In the genomic region with DNA sequence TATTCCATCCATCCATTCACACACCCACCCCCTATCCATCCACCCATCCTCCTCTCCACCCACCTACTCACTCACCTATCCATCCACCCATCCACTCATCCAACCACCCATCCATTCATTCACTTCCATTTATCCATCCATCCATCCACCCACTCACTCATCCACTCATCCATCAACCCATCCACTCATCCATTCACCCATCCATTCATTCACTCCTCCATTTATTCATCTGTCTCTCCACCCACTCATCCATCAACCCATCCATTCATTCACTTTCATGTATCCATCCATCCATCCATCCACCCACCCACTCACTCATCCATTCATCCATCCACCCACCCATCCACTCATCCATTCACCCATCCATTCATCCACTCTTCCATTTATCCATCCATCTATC, we compare ENCODE assay signal across 3 cellular contexts.
A peak's percentile ranks its signal among the peaks of the same experiment; 100 is the strongest.
TF ChIP-seq lines count a peak whose summit lies in the region.

No MANE protein-coding gene starts in this region.

TF ChIP-seq in IMR-90, 13 proteins besides CTCF, POLR2A, EP300 and RAD21:
- no peak for TF ChIP-seq BHLHE40 (IDR thresholded peaks at IDR 0.05; ENCODE audit: low read depth, low read length)
- TF ChIP-seq MAFK (IDR thresholded peaks at IDR 0.05; ENCODE audit: low read depth, low read length): no peak
- no peak for TF ChIP-seq SMC3 (IDR thresholded peaks at IDR 0.05; ENCODE audit: low read depth, low read length)
- TF ChIP-seq NFE2L2 (IDR thresholded peaks at IDR 0.05; ENCODE audit: low read depth, low read length): no peak
- no peak for TF ChIP-seq MXI1 (IDR thresholded peaks at IDR 0.05; ENCODE audit: borderline replicate concordance, low read depth, low read length)
- TF ChIP-seq, protein P1, sequence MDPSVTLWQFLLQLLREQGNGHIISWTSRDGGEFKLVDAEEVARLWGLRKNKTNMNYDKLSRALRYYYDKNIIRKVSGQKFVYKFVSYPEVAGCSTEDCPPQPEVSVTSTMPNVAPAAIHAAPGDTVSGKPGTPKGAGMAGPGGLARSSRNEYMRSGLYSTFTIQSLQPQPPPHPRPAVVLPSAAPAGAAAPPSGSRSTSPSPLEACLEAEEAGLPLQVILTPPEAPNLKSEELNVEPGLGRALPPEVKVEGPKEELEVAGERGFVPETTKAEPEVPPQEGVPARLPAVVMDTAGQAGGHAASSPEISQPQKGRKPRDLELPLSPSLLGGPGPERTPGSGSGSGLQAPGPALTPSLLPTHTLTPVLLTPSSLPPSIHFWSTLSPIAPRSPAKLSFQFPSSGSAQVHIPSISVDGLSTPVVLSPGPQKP (IDR thresholded peaks at IDR 0.05; ENCODE audit: borderline replicate concordance, low read depth, low read length): no peak
- no peak for TF ChIP-seq MAZ (IDR thresholded peaks at IDR 0.05; ENCODE audit: borderline replicate concordance, low read depth, low read length)
- TF ChIP-seq RCOR1 (IDR thresholded peaks at IDR 0.05; ENCODE audit: insufficient replicate concordance, low read length): no peak

TF ChIP-seq in GM12878, 131 proteins besides CTCF, POLR2A, EP300 and RAD21:
- TF ChIP-seq STAT3 (IDR thresholded peaks at IDR 0.05; ENCODE audit: low read depth, low read length): no peak
- TF ChIP-seq, protein P2, sequence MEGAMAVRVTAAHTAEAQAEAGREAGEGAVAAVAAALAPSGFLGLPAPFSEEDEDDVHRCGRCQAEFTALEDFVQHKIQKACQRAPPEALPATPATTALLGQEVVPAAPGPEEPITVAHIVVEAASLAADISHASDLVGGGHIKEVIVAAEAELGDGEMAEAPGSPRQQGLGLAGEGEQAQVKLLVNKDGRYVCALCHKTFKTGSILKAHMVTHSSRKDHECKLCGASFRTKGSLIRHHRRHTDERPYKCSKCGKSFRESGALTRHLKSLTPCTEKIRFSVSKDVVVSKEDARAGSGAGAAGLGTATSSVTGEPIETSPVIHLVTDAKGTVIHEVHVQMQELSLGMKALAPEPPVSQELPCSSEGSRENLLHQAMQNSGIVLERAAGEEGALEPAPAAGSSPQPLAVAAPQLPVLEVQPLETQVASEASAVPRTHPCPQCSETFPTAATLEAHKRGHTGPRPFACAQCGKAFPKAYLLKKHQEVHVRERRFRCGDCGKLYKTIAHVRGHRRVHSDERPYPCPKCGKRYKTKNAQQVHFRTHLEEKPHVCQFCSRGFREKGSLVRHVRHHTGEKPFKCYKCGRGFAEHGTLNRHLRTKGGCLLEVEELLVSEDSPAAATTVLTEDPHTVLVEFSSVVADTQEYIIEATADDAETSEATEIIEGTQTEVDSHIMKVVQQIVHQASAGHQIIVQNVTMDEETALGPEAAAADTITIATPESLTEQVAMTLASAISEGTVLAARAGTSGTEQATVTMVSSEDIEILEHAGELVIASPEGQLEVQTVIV (IDR thresholded peaks at IDR 0.05; ENCODE audit: borderline replicate concordance, partially characterized antibody): peak; percentile 39

TF ChIP-seq in H1, 55 proteins besides CTCF, POLR2A, EP300 and RAD21:
- TF ChIP-seq BACH1 (IDR thresholded peaks at IDR 0.05; ENCODE audit: low read length) (no peak), TCF12 (IDR thresholded peaks at IDR 0.05; ENCODE audit: low read depth, low read length) (no peak), GTF2F1 (IDR thresholded peaks at IDR 0.05; ENCODE audit: borderline replicate concordance, low read depth, low read length) (no peak), HDAC2 (IDR thresholded peaks at IDR 0.05; ENCODE audit: borderline replicate concordance in 1 of 2, low read depth in 2 of 2, low read length in 2 of 2) (no peak), BCL11A (IDR thresholded peaks at IDR 0.05; ENCODE audit: low read depth in 2 of 2, low read length in 2 of 2) (no peak), CBX5 (IDR thresholded peaks at IDR 0.05; ENCODE audit: low read depth, low read length) (no peak), SP1 (IDR thresholded peaks at IDR 0.05; ENCODE audit: low read depth, low read length) (no peak), KDM4A (IDR thresholded peaks at IDR 0.05; ENCODE audit: low read depth, low read length, severe bottlenecking) (no peak), CBX8 (IDR thresholded peaks at IDR 0.05; ENCODE audit: borderline replicate concordance, low read depth, low read length) (no peak), TEAD4 (IDR thresholded peaks at IDR 0.05; ENCODE audit: low read depth, low read length) (no peak), RFX5 (IDR thresholded peaks at IDR 0.05; ENCODE audit: borderline replicate concordance, low read depth, low read length) (no peak), CHD2 (IDR thresholded peaks at IDR 0.05; ENCODE audit: low read length) (no peak)
- TF ChIP-seq, protein P3, sequence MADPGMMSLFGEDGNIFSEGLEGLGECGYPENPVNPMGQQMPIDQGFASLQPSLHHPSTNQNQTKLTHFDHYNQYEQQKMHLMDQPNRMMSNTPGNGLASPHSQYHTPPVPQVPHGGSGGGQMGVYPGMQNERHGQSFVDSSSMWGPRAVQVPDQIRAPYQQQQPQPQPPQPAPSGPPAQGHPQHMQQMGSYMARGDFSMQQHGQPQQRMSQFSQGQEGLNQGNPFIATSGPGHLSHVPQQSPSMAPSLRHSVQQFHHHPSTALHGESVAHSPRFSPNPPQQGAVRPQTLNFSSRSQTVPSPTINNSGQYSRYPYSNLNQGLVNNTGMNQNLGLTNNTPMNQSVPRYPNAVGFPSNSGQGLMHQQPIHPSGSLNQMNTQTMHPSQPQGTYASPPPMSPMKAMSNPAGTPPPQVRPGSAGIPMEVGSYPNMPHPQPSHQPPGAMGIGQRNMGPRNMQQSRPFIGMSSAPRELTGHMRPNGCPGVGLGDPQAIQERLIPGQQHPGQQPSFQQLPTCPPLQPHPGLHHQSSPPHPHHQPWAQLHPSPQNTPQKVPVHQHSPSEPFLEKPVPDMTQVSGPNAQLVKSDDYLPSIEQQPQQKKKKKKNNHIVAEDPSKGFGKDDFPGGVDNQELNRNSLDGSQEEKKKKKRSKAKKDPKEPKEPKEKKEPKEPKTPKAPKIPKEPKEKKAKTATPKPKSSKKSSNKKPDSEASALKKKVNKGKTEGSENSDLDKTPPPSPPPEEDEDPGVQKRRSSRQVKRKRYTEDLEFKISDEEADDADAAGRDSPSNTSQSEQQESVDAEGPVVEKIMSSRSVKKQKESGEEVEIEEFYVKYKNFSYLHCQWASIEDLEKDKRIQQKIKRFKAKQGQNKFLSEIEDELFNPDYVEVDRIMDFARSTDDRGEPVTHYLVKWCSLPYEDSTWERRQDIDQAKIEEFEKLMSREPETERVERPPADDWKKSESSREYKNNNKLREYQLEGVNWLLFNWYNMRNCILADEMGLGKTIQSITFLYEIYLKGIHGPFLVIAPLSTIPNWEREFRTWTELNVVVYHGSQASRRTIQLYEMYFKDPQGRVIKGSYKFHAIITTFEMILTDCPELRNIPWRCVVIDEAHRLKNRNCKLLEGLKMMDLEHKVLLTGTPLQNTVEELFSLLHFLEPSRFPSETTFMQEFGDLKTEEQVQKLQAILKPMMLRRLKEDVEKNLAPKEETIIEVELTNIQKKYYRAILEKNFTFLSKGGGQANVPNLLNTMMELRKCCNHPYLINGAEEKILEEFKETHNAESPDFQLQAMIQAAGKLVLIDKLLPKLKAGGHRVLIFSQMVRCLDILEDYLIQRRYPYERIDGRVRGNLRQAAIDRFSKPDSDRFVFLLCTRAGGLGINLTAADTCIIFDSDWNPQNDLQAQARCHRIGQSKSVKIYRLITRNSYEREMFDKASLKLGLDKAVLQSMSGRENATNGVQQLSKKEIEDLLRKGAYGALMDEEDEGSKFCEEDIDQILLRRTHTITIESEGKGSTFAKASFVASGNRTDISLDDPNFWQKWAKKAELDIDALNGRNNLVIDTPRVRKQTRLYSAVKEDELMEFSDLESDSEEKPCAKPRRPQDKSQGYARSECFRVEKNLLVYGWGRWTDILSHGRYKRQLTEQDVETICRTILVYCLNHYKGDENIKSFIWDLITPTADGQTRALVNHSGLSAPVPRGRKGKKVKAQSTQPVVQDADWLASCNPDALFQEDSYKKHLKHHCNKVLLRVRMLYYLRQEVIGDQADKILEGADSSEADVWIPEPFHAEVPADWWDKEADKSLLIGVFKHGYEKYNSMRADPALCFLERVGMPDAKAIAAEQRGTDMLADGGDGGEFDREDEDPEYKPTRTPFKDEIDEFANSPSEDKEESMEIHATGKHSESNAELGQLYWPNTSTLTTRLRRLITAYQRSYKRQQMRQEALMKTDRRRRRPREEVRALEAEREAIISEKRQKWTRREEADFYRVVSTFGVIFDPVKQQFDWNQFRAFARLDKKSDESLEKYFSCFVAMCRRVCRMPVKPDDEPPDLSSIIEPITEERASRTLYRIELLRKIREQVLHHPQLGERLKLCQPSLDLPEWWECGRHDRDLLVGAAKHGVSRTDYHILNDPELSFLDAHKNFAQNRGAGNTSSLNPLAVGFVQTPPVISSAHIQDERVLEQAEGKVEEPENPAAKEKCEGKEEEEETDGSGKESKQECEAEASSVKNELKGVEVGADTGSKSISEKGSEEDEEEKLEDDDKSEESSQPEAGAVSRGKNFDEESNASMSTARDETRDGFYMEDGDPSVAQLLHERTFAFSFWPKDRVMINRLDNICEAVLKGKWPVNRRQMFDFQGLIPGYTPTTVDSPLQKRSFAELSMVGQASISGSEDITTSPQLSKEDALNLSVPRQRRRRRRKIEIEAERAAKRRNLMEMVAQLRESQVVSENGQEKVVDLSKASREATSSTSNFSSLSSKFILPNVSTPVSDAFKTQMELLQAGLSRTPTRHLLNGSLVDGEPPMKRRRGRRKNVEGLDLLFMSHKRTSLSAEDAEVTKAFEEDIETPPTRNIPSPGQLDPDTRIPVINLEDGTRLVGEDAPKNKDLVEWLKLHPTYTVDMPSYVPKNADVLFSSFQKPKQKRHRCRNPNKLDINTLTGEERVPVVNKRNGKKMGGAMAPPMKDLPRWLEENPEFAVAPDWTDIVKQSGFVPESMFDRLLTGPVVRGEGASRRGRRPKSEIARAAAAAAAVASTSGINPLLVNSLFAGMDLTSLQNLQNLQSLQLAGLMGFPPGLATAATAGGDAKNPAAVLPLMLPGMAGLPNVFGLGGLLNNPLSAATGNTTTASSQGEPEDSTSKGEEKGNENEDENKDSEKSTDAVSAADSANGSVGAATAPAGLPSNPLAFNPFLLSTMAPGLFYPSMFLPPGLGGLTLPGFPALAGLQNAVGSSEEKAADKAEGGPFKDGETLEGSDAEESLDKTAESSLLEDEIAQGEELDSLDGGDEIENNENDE (IDR thresholded peaks at IDR 0.05; ENCODE audit: insufficient replicate concordance, low read length): no peak
TF ChIP-seq in H1: peak in this region for 0.
